In genomic region chr1:180309338-180309737, GRCh38 we compare ENCODE assay signal across 2 cellular contexts.
TF ChIP-seq lines count a peak whose summit lies in the region.

No MANE protein-coding gene starts in this region.

TF ChIP-seq in GM23338, 12 proteins besides CTCF, POLR2A, EP300 and RAD21 (continued from another document):
- TF ChIP-seq ZNF462 (CRISPR knock-in tag; IDR thresholded peaks at IDR 0.05) = no peak
- no peak for TF ChIP-seq JUNB (IDR thresholded peaks at IDR 0.05; ENCODE audit: unreplicated experiment)
- TF ChIP-seq NANOG (IDR thresholded peaks at IDR 0.05; ENCODE audit: borderline replicate concordance) = no peak
- no peak for TF ChIP-seq STAT1 (IDR thresholded peaks at IDR 0.05; ENCODE audit: unreplicated experiment)
- no peak for TF ChIP-seq EZH2 (IDR thresholded peaks at IDR 0.05; ENCODE audit: low read depth, unreplicated experiment)
- TF ChIP-seq EZH2phosphoT487 (IDR thresholded peaks at IDR 0.05; ENCODE audit: unreplicated experiment) = no peak
- TF ChIP-seq REST (IDR thresholded peaks at IDR 0.05; ENCODE audit: unreplicated experiment) = no peak

TF ChIP-seq in SK-N-SH, 30 proteins besides CTCF, POLR2A, EP300 and RAD21 (continued from another document):
- TF ChIP-seq ZBTB33 (IDR thresholded peaks at IDR 0.05; ENCODE audit: borderline replicate concordance, low read depth) (no peak), FOSL2 (IDR thresholded peaks at IDR 0.05; ENCODE audit: borderline replicate concordance, low read depth) (peak; percentile 82), RXRA (IDR thresholded peaks at IDR 0.05; ENCODE audit: borderline replicate concordance, low read depth) (no peak), USF2 (IDR thresholded peaks at IDR 0.05; ENCODE audit: borderline replicate concordance, low read depth, low read length) (no peak), GABPA (IDR thresholded peaks at IDR 0.05; ENCODE audit: low read depth) (no peak)
TF ChIP-seq in SK-N-SH: peak in this region for 4.
